Comparison of ENCODE assay signal across 8 cellular contexts in genomic region chr22:21454998-21455333, GRCh38. TPM values are rescaled to one million over a fixed set of nuclear protein-coding genes. Genes with fewer than 3 reads are reported as not detected.
DNase-seq lines count a peak whose midpoint lies in the region; ATAC-seq, FAIRE-seq and TF ChIP-seq lines count a peak whose summit lies in the region.
"Not testable (repeated sequence)": the region's sequence is repeated elsewhere in the genome, so short reads cannot be mapped to it uniquely, and the experiment has no call there.

No MANE protein-coding gene starts in this region.

- H3K4me3 ChIP-seq in A549, sigmoid colon: not testable (repeated sequence)

- not testable (repeated sequence) for H3K27me3 Mint-ChIP-seq in WTC11 (ENCODE audit: low read depth); activated T-cell treated with anti-CD3 and anti-CD28 coated beads, Interleukin-2, amount 50 U/mL, for 24 hours; chondrocyte (ENCODE audit: low read depth); osteocyte (ENCODE audit: unreplicated experiment)

- intact Hi-C loops in left ventricle myocardium superior (cut with micrococcal nuclease); sigmoid colon (cut with DNase I): not testable (repeated sequence)

- POLR2A ChIA-PET in A549 (lab: Yijun Ruan, JAX); WTC11 (lab: Charles Lee): not testable (repeated sequence)

- H3K4me1 Mint-ChIP-seq in WTC11, result peaks cover 25% of the 10 kb centered on the region
- H3K4me1 Mint-ChIP-seq in activated T-cell treated with anti-CD3 and anti-CD28 coated beads, Interleukin-2, amount 50 U/mL, for 24 hours (ENCODE audit: low read depth); chondrocyte (ENCODE audit: low read depth); osteocyte (ENCODE audit: unreplicated experiment): not testable (repeated sequence)

- peak overlapping the region; percentile 72; the same call in 1 of the 2 replicates for H3K27ac Mint-ChIP-seq in WTC11
- not testable (repeated sequence) for H3K27ac Mint-ChIP-seq in activated T-cell treated with anti-CD3 and anti-CD28 coated beads, Interleukin-2, amount 50 U/mL, for 24 hours; chondrocyte (ENCODE audit: unreplicated experiment); osteocyte (ENCODE audit: unreplicated experiment)

- FAIRE-seq in A549 (lab: Jason Lieb, UNC), result not testable (repeated sequence)

- not testable (repeated sequence) for TF ChIP-seq CTCF in A549 (IDR thresholded peaks at IDR 0.05); WTC11 (IDR thresholded peaks at IDR 0.05); chondrocyte (IDR thresholded peaks at IDR 0.05); osteocyte (IDR thresholded peaks at IDR 0.05); sigmoid colon (IDR thresholded peaks at IDR 0.05)

- not testable (repeated sequence) for TF ChIP-seq RAD21 in A549 (conservative IDR thresholded peaks at IDR 0.05 in 1 of 2, IDR thresholded peaks at IDR 0.05 in 1 of 2)

- not testable (repeated sequence) for H3K4me2 ChIP-seq in A549

- not testable (repeated sequence) for H3K9me3 ChIP-seq in A549, sigmoid colon

- WGBS in A549 (ENCODE audit: missing lambda C conversion rate), result 89% methylated on average over 9 of the region's 9 CpGs
- 93% methylated on average over 9 of the region's 9 CpGs for whole genome bisulfite sequencing in sigmoid colon, 2 donors

- not testable (repeated sequence) for ATAC-seq in A549, WTC11, left ventricle myocardium superior

- DNase-seq in A549 (ENCODE audit: low read depth in 1 of 2, low spot score in 1 of 2); WTC11 (ENCODE audit: low spot score): not testable (repeated sequence)
- peak; percentile 15 for DNase-seq in activated T-cell treated with anti-CD3 and anti-CD28 coated beads, Interleukin-2, amount 50 U/mL, for 24 hours
- DNase-seq in chondrocyte (ENCODE audit: low spot score) (peak; percentile 19), left ventricle myocardium superior (peak; percentile 10), mucosa of gallbladder (ENCODE audit: low spot score) (peak; percentile 4), osteocyte (ENCODE audit: extremely low spot score, unreplicated experiment) (peak; percentile 64), sigmoid colon (peak; percentile 20)

- TF ChIP-seq POLR2A in A549 (IDR thresholded peaks at IDR 0.05; ENCODE audit: low read length); sigmoid colon (IDR thresholded peaks at IDR 0.05): not testable (repeated sequence)

- not testable (repeated sequence) for H3K27ac ChIP-seq in A549, sigmoid colon

- H3K9me3 Mint-ChIP-seq in WTC11; activated T-cell treated with anti-CD3 and anti-CD28 coated beads, Interleukin-2, amount 50 U/mL, for 24 hours; chondrocyte (ENCODE audit: low read depth); osteocyte (ENCODE audit: unreplicated experiment): not testable (repeated sequence)

- H3K4me3 Mint-ChIP-seq in WTC11; activated T-cell treated with anti-CD3 and anti-CD28 coated beads, Interleukin-2, amount 50 U/mL, for 24 hours; chondrocyte (ENCODE audit: unreplicated experiment); osteocyte (ENCODE audit: unreplicated experiment): not testable (repeated sequence)

- TF ChIP-seq EP300 in A549 (IDR thresholded peaks at IDR 0.05); sigmoid colon (IDR thresholded peaks at IDR 0.05): not testable (repeated sequence)

- H3K4me1 ChIP-seq in A549, result peaks cover 23% of the 10 kb centered on the region
- H3K4me1 ChIP-seq in sigmoid colon, result not testable (repeated sequence)

- H3K36me3 Mint-ChIP-seq in WTC11; activated T-cell treated with anti-CD3 and anti-CD28 coated beads, Interleukin-2, amount 50 U/mL, for 24 hours (ENCODE audit: low read depth); chondrocyte (ENCODE audit: low read depth); osteocyte (ENCODE audit: unreplicated experiment): not testable (repeated sequence)

- not testable (repeated sequence) for H3K27me3 ChIP-seq in sigmoid colon

- not testable (repeated sequence) for H3K36me3 ChIP-seq in sigmoid colon

- CTCF ChIA-PET in A549 (lab: Yijun Ruan, JAX), result interaction anchor here (1.5 kb wide), 1 partner anchor 10 kb away, joined by 4 read pairs; no protein-coding TSS in a partner anchor
- CTCF ChIA-PET in WTC11 (lab: Charles Lee), result interaction anchor here (1.1 kb wide), 1 partner anchor 192 kb away, joined by 5 read pairs; no protein-coding TSS in a partner anchor

TF ChIP-seq in A549, 52 proteins besides CTCF, POLR2A, EP300 and RAD21:
- TF ChIP-seq MAFK (IDR thresholded peaks at IDR 0.05; ENCODE audit: partially characterized antibody), result peak; percentile 23

RNA-seq across cellular contexts. Expression of gene TMEM191C, which starts 12.2 kb away (rescaled TPM):
- polyA plus RNA-seq in A549 (2011; rRNA removed), result 0.57 and 0.71 TPM in 2 replicates
- polyA plus RNA-seq in A549 (2012; cell fraction: cytosol; rRNA removed), result 1.4 and 1.5 TPM in 2 replicates
- 8.5 and 13.2 TPM in 2 replicates for polyA plus RNA-seq in A549 (2012; cell fraction: nucleus; rRNA removed)
- 0.44 to 1.2 TPM (median 0.58 TPM) in 3 replicates for polyA plus RNA-seq in A549 (2017; fragmentation: RNase III; extraction: RNeasy Plus Mini Kit Qiagen cat#74134 plus additional on column Dnase treatment)
- 0.54 TPM in 1 of 2 replicates, not detected in the other for polyA minus RNA-seq in A549 (2011; rRNA and poly(A)+ RNA removed)
- total RNA-seq in WTC11 (2021), result 4.8 to 6.4 TPM (median 5.2 TPM) in 3 replicates
- 0.49 to 1.7 TPM (median 1.5 TPM) in 3 replicates for total RNA-seq in chondrocyte
- total RNA-seq in left ventricle myocardium superior, result 0.74 TPM
- 2.8 TPM for total RNA-seq in mucosa of gallbladder
- 1.2 and 2.1 TPM in 2 replicates for total RNA-seq in osteocyte
- 1 to 10 TPM in 1 of 4 donors, under 1 TPM in 3; 0.27 to 6.3 (median 0.77) TPM for total RNA-seq in sigmoid colon
- polyA plus RNA-seq in sigmoid colon, result 10 to 100 TPM in 1 of 3 donors, 1 to 10 TPM in 2; 2.0 to 10.2 (median 5.3) TPM

RNA-seq across cellular contexts. Expression of gene HIC2, which starts 37.8 kb away (rescaled TPM):
- polyA plus RNA-seq in A549 (2011; rRNA removed) (1.0 and 1.1 TPM in 2 replicates), A549 (2017; fragmentation: RNase III; extraction: RNeasy Plus Mini Kit Qiagen cat#74134 plus additional on column Dnase treatment) (2.7 to 2.9 TPM (median 2.8 TPM) in 3 replicates), sigmoid colon (1 to 10 TPM; 1.2 to 3.5 (median 1.4) TPM)
- 1.1 and 1.6 TPM in 2 replicates for polyA plus RNA-seq in A549 (2012; cell fraction: cytosol; rRNA removed)
- 4.6 and 5.2 TPM in 2 replicates for polyA plus RNA-seq in A549 (2012; cell fraction: nucleus; rRNA removed)
- 1.7 and 2.3 TPM in 2 replicates for polyA minus RNA-seq in A549 (2011; rRNA and poly(A)+ RNA removed)
- total RNA-seq in WTC11 (2021) (30.4 to 33.3 TPM (median 31.2 TPM) in 3 replicates), chondrocyte (4.3 to 4.9 TPM (median 4.5 TPM) in 3 replicates), left ventricle myocardium superior (1.2 TPM), mucosa of gallbladder (4.5 TPM), osteocyte (5.2 and 5.7 TPM in 2 replicates), sigmoid colon (1 to 10 TPM; 2.1 to 4.2 (median 2.7) TPM)
